Comparison of ENCODE assay signal across 24 cellular contexts in genomic region chr2:137168564-137168963, GRCh38.
DNase-seq lines count a peak whose midpoint lies in the region; TF ChIP-seq lines count a peak whose summit lies in the region.
"Had no signal": no experiment of that assay in that cellular context is flagged by ENCODE, and none has a peak within 500 bp of the region (broad histone marks: within the 10 kb centered on the region; RNA-seq: fewer than 3 reads in every experiment).

No MANE protein-coding gene starts in this region.

- H3K4me3 Mint-ChIP-seq in MCF 10A (ENCODE audit: unreplicated experiment), result peak overlapping the region; percentile 41
- H3K4me3 Mint-ChIP-seq: activated naive CD8-positive, alpha-beta T cell treated with anti-CD3 and anti-CD28 coated beads, Interleukin-2, amount 50 U/mL, for 24 hours; B cell; stimulated activated naive CD8-positive, alpha-beta T cell treated with anti-CD3 and anti-CD28 coated beads, Interleukin-15, Interleukin-2, amounts not matched to agents 100 ng/mL and 50 ng/mL, for 24 hours had no signal

- TF ChIP-seq CTCF in MCF 10A (IDR thresholded peaks at IDR 0.05; ENCODE audit: unreplicated experiment), result no peak
- no peak for TF ChIP-seq CTCF in breast epithelium (IDR thresholded peaks at IDR 0.05)
- TF ChIP-seq CTCF in fibroblast of the aortic adventitia (IDR thresholded peaks at IDR 0.05; ENCODE audit: insufficient read depth, low read length), result no peak

- peaks cover 30% of the 10 kb centered on the region for H3K4me1 Mint-ChIP-seq in MCF 10A (ENCODE audit: insufficient read depth, unreplicated experiment)
- H3K4me1 Mint-ChIP-seq: activated naive CD8-positive, alpha-beta T cell treated with anti-CD3 and anti-CD28 coated beads, Interleukin-2, amount 50 U/mL, for 24 hours; B cell had no signal

- peaks cover 6% of the 10 kb centered on the region for H3K9me3 Mint-ChIP-seq in MCF 10A (ENCODE audit: unreplicated experiment)

- CTCF ChIA-PET in MCF 10A (lab: Yijun Ruan, JAX), result interaction anchor here (0.7 to 1.5 kb wide), 4 partner anchors 11 to 1378 kb away, joined by 3 read pairs; no protein-coding TSS in a partner anchor

- no peaks in the 10 kb centered on the region for H3K27me3 Mint-ChIP-seq in MCF 10A (ENCODE audit: insufficient read depth, unreplicated experiment)
- H3K27me3 Mint-ChIP-seq: B cell; stimulated activated naive CD8-positive, alpha-beta T cell treated with anti-CD3 and anti-CD28 coated beads, Interleukin-15, Interleukin-2, amounts not matched to agents 100 ng/mL and 50 ng/mL, for 24 hours had no signal

- H3K36me3 Mint-ChIP-seq in MCF 10A (ENCODE audit: insufficient read depth, unreplicated experiment), result peaks cover 8% of the 10 kb centered on the region

- peak overlapping the region; percentile 64 for H3K27ac Mint-ChIP-seq in MCF 10A (ENCODE audit: low read depth, unreplicated experiment)
- H3K27ac Mint-ChIP-seq: activated naive CD8-positive, alpha-beta T cell treated with anti-CD3 and anti-CD28 coated beads, Interleukin-2, amount 50 U/mL, for 24 hours; B cell; stimulated activated naive CD8-positive, alpha-beta T cell treated with anti-CD3 and anti-CD28 coated beads, Interleukin-15, Interleukin-2, amounts not matched to agents 100 ng/mL and 50 ng/mL, for 24 hours had no signal

- peak; percentile 85 for DNase-seq in MCF 10A (ENCODE audit: unreplicated experiment)
- no peak for DNase-seq in breast epithelium (ENCODE audit: low spot score in 2 of 2)
- DNase-seq in astrocyte of the hippocampus (ENCODE audit: low read depth, low spot score), result peak; percentile 25
- DNase-seq in fibroblast of the aortic adventitia (ENCODE audit: low read depth), result peak; percentile 45
- DNase-seq in occipital lobe (lab: John Stamatoyannopoulos, UW), result no peak
- no peak for DNase-seq in NCI-H146 treated with DMSO at 0.1 percent for 48 hours (lab: John Stamatoyannopoulos, UW; ENCODE audit: unreplicated experiment)
- DNase-seq in activated naive CD4-positive, alpha-beta T cell treated with Interleukin-2 at 50 U/mL for 16 hours, result no peak
- DNase-seq in OCI-M2 (lab: John Stamatoyannopoulos, UW; ENCODE audit: unreplicated experiment), result no peak
- DNase-seq: 8988T; activated CD8-positive, alpha-beta memory T cell treated with anti-CD3 and anti-CD28 coated beads, Interleukin-2, amount 50 U/mL, for 48 hours; activated naive CD8-positive, alpha-beta T cell treated with anti-CD3 and anti-CD28 coated beads, Interleukin-2, amount 50 U/mL, for 24 hours; COR-L47; dorsolateral prefrontal cortex; erythroblast; MM.1S; NCI-H1694; NCI-H748 treated with DMSO at 0.1 percent for 48 hours; PC-9; stimulated activated CD4-positive, alpha-beta T cell treated with anti-CD3 and anti-CD28 coated beads, Interleukin-4, amount 100 ng/mL, for 1 hour; trophoblast cell had no signal

- TF ChIP-seq POLR2A in breast epithelium (IDR thresholded peaks at IDR 0.05), result no peak

- POLR2A ChIA-PET in MCF 10A (lab: Yijun Ruan, JAX), result interaction anchor here (0.7 to 3.6 kb wide), 13 partner anchors 9 to 212 kb away, joined by 3 to 23 read pairs (median 3); no protein-coding TSS in a partner anchor

- H3K4me1 ChIP-seq in breast epithelium, result no peaks in the 10 kb centered on the region

- BruUV-seq in MCF 10A (replicated peaks; lab: Mats Ljungman, UMichigan), result no TSS peak

- no peak overlapping the region for H3K27ac ChIP-seq in breast epithelium
- H3K27ac ChIP-seq: cardiac muscle cell, dorsolateral prefrontal cortex, PC-9, VCaP had no signal

- intact Hi-C loops in MCF 10A (cut with micrococcal nuclease) (loop anchor here (10.0 kb wide), 1 partner anchor 296 kb away; no protein-coding TSS in a partner anchor), breast epithelium (cut with DNase I; ENCODE audit: low total_unique reads) (no loop called here)

- no peaks in the 10 kb centered on the region for H3K27me3 ChIP-seq in breast epithelium
- H3K27me3 ChIP-seq: cardiac muscle cell had no signal

- H3K4me3 ChIP-seq in breast epithelium, result no peak overlapping the region
- no peak overlapping the region for H3K4me3 ChIP-seq in fibroblast of the aortic adventitia (ENCODE audit: low read depth, low read length)
- H3K4me3 ChIP-seq: cardiac muscle cell, dorsolateral prefrontal cortex had no signal

- no peaks in the 10 kb centered on the region for H3K36me3 ChIP-seq in breast epithelium
- H3K36me3 ChIP-seq: cardiac muscle cell had no signal

- H3K9me3 ChIP-seq in breast epithelium, result no peaks in the 10 kb centered on the region

Comparison
In these comparisons a context has a peak if more than half of its experiments do, and no peak if none do; other contexts are left out.
1. DNase-seq: peak in MCF 10A (single experiment), astrocyte of the hippocampus (single experiment) and fibroblast of the aortic adventitia (single experiment); none in breast epithelium (0 of 2), occipital lobe (single experiment), NCI-H146 treated with DMSO at 0.1 percent for 48 hours (single experiment), activated naive CD4-positive, alpha-beta T cell treated with Interleukin-2 at 50 U/mL for 16 hours (single experiment) and OCI-M2 (single experiment).